ENCODE assay signal across 14 cellular contexts in genomic region chr12:14959126-14959440, GRCh38. TPM values are rescaled to one million over a fixed set of nuclear protein-coding genes. Genes with fewer than 3 reads are reported as not detected.
DNase-seq lines count a peak whose midpoint lies in the region; ATAC-seq and TF ChIP-seq lines count a peak whose summit lies in the region.
"Had no signal": no experiment of that assay in that cellular context is flagged by ENCODE, and none has a peak within 500 bp of the region (broad histone marks: within the 10 kb centered on the region; RNA-seq: fewer than 3 reads in every experiment).

No MANE protein-coding gene starts in this region.

- H2AFZ ChIP-seq in OCI-LY1 (ENCODE audit: low read length) = no peak overlapping the region

- H3K4me2 ChIP-seq in OCI-LY1 (ENCODE audit: low read length) = peak overlapping the region; percentile 94

- no peak for DNase-seq in CD8-positive, alpha-beta memory T cell
- no peak for DNase-seq in coronary artery (ENCODE audit: low spot score)
- no peak for DNase-seq in gastrocnemius medialis
- DNase-seq in NCI-H1694 treated with DMSO at 0.1 percent for 48 hours (lab: John Stamatoyannopoulos, UW) = no peak
- no peak for DNase-seq in D341Med (ENCODE audit: low spot score)
- no peak for DNase-seq in GM19238 (ENCODE audit: insufficient read length, low spot score)
- no peak for DNase-seq in MG63
- DNase-seq: DMS53, H7, NCI-H1092 had no signal

- H3K4me1 Mint-ChIP-seq in CD8-positive, alpha-beta memory T cell = peaks cover 64 to 81% (median 66%) of the 10 kb centered on the region in 3 donors

- peaks cover 17 to 65% (median 20%) of the 10 kb centered on the region in 3 donors for H3K36me3 Mint-ChIP-seq in CD8-positive, alpha-beta memory T cell

- H3K27ac ChIP-seq in CD8-positive, alpha-beta memory T cell (ENCODE audit: low read depth, low read length) = peak overlapping the region; percentile 85
- H3K27ac ChIP-seq in OCI-LY1 (ENCODE audit: low read depth, low read length, poor library complexity, severe bottlenecking) (peak overlapping the region; percentile 97), coronary artery (peak overlapping the region; percentile 35 to 87), gastrocnemius medialis (peak overlapping the region; percentile 66 to 72 (median 69))

- H3K4me3 Mint-ChIP-seq in CD8-positive, alpha-beta memory T cell = peak overlapping the region; percentile 96 to 100 (median 98)

- no peaks in the 10 kb centered on the region for H3K27me3 ChIP-seq in CD8-positive, alpha-beta memory T cell (ENCODE audit: insufficient read depth, low read length, poor library complexity, severe bottlenecking)
- H3K27me3 ChIP-seq in OCI-LY1 (ENCODE audit: insufficient read depth, low read length) (no peaks in the 10 kb centered on the region), gastrocnemius medialis (no peaks in the 10 kb centered on the region), MG63 (no peaks in the 10 kb centered on the region)

- peaks cover 8% of the 10 kb centered on the region; the same call in 1 of the 2 replicates for H3F3A ChIP-seq in OCI-LY1 (ENCODE audit: insufficient read depth, low read length)

- H3K9me3 Mint-ChIP-seq in CD8-positive, alpha-beta memory T cell = no peaks in the 10 kb centered on the region

- in situ Hi-C loops in gastrocnemius medialis (cut with MboI; ENCODE audit: low sequenced_read_pairs in 4 of 4) = no loop called here

- peaks cover 73% of the 10 kb centered on the region for H3K79me2 ChIP-seq in OCI-LY1 (ENCODE audit: insufficient read depth, low read length)

- peak overlapping the region; percentile 73 to 100 (median 99) for H3K27ac Mint-ChIP-seq in CD8-positive, alpha-beta memory T cell

- intact Hi-C loops in gastrocnemius medialis (cut with DNase I; ENCODE audit: low total_unique reads) = no loop called here

- no peak for ATAC-seq in gastrocnemius medialis

- H3K9ac ChIP-seq in OCI-LY1 (ENCODE audit: low read length) = peak overlapping the region; percentile 88

- no peaks in the 10 kb centered on the region for H3K9me3 ChIP-seq in CD8-positive, alpha-beta memory T cell (ENCODE audit: low read length)
- no peaks in the 10 kb centered on the region for H3K9me3 ChIP-seq in OCI-LY1 (ENCODE audit: low read length)
- H3K9me3 ChIP-seq in gastrocnemius medialis = no peaks in the 10 kb centered on the region
- no peaks in the 10 kb centered on the region for H3K9me3 ChIP-seq in MG63

- no peaks in the 10 kb centered on the region for H3K27me3 Mint-ChIP-seq in CD8-positive, alpha-beta memory T cell

- H3K36me3 ChIP-seq in CD8-positive, alpha-beta memory T cell (ENCODE audit: insufficient read depth, low read length) = peaks cover 7% of the 10 kb centered on the region
- H3K36me3 ChIP-seq in OCI-LY1 (ENCODE audit: insufficient read depth, low read length) (peaks cover 39% of the 10 kb centered on the region; the same call in 1 of the 2 replicates), gastrocnemius medialis (no peaks in the 10 kb centered on the region), MG63 (no peaks in the 10 kb centered on the region)

- POLR2A ChIA-PET in CD8-positive, alpha-beta memory T cell (lab: Charles Lee) = interaction anchor here (0.8 to 1.8 kb wide), 4 partner anchors 11 to 188 kb away, joined by 3 to 13 read pairs (median 6); a partner anchor contains a TSS

- no peaks in the 10 kb centered on the region for H4K20me1 ChIP-seq in OCI-LY1 (ENCODE audit: insufficient read depth, low read length)

- no peaks in the 10 kb centered on the region for H3K9me2 ChIP-seq in OCI-LY1 (ENCODE audit: low read depth, low read length)

- H3K4me1 ChIP-seq in CD8-positive, alpha-beta memory T cell (ENCODE audit: insufficient read depth, low read length) = peaks cover 59% of the 10 kb centered on the region
- peaks cover 84% of the 10 kb centered on the region for H3K4me1 ChIP-seq in OCI-LY1 (ENCODE audit: insufficient read depth, low read length, severe bottlenecking)
- peaks cover 0 to 1% of the 10 kb centered on the region in 2 donors for H3K4me1 ChIP-seq in gastrocnemius medialis

- peak overlapping the region; percentile 94 for H3K4me3 ChIP-seq in CD8-positive, alpha-beta memory T cell (ENCODE audit: low read length)
- peak overlapping the region; percentile 87 for H3K4me3 ChIP-seq in OCI-LY1 (ENCODE audit: low read depth, low read length, poor library complexity, severe bottlenecking)
- H3K4me3 ChIP-seq in coronary artery = peak overlapping the region; percentile 63
- H3K4me3 ChIP-seq in gastrocnemius medialis = peak overlapping the region in 3 of 4 donors; percentile 5 to 51 (median 18)
- H3K4me3 ChIP-seq in MG63 = no peak overlapping the region

- TF ChIP-seq CTCF in OCI-LY1 (IDR thresholded peaks at IDR 0.05; ENCODE audit: low read length) (no peak), coronary artery (IDR thresholded peaks at IDR 0.05) (no peak), gastrocnemius medialis (IDR thresholded peaks at IDR 0.05 in 4 of 5, conservative IDR thresholded peaks at IDR 0.05 in 1 of 5) (no peak)

- CTCF ChIA-PET in CD8-positive, alpha-beta memory T cell (lab: Charles Lee) = interaction anchor here (1.4 to 4.1 kb wide), 3 partner anchors 20 to 188 kb away, joined by 5 to 14 read pairs (median 6); partner anchors contain the start of gene ERP27

- TF ChIP-seq POLR2A in gastrocnemius medialis (IDR thresholded peaks at IDR 0.05) = no peak

RNA-seq across cellular contexts. Expression of gene ARHGDIB, which starts 2.3 kb away (rescaled TPM):
- 100 to 1,000 TPM; 495 to 511 TPM for total RNA-seq in CD8-positive, alpha-beta memory T cell
- polyA plus RNA-seq in CD8-positive, alpha-beta memory T cell = 2,936 TPM
- 10 to 100 TPM; 20.6 to 88.6 (median 44.0) TPM for total RNA-seq in gastrocnemius medialis
- 4.3 and 9.8 TPM in 2 replicates for total RNA-seq in MG63 (2014; rRNA removed; shearing (Covaris generic); ENCODE audit: low replicate concordance)

RNA-seq across cellular contexts. Expression of gene PDE6H, which starts 13.8 kb away (rescaled TPM):
- not detected for total RNA-seq in CD8-positive, alpha-beta memory T cell
- not detected for polyA plus RNA-seq in CD8-positive, alpha-beta memory T cell
- total RNA-seq in gastrocnemius medialis = not detected
- not detected in 2 replicates for total RNA-seq in MG63 (2014; rRNA removed; shearing (Covaris generic); ENCODE audit: low replicate concordance)
- total RNA-seq: fibroblast of lung, H7, kidney epithelial cell, renal cortical epithelial cell had no signal
- polyA plus RNA-seq: fibroblast of lung had no signal

RNA-seq across cellular contexts. Expression of gene ERP27, which starts 20.7 kb away (rescaled TPM):
- total RNA-seq in CD8-positive, alpha-beta memory T cell = 1 to 10 TPM; 2.0 to 2.1 TPM
- 5.3 TPM for polyA plus RNA-seq in CD8-positive, alpha-beta memory T cell
- under 1 TPM in 1 of 4 donors, not detected in 3; 0.42 TPM for total RNA-seq in gastrocnemius medialis
- not detected in 2 replicates for total RNA-seq in MG63 (2014; rRNA removed; shearing (Covaris generic); ENCODE audit: low replicate concordance)
- total RNA-seq: H7 had no signal

Comparison
In these comparisons a context has a peak if more than half of its experiments do, and no peak if none do; other contexts are left out.
1. RNA of gene ARHGDIB, which starts 2.3 kb away (total RNA-seq): 495 to 511 TPM in CD8-positive, alpha-beta memory T cell; 20.6 to 88.6 TPM in gastrocnemius medialis and 4.3 to 9.8 TPM in MG63; every median in the first group is over 4 times any median in the second.
2. Peak in every context shown above with its lines, with median percentiles within 50 percentile points of each other: H3K27ac ChIP-seq.